Comparison of ENCODE assay signal across 2 cellular contexts in genomic region chr2:6822394-6822793, GRCh38.
A peak's percentile ranks its signal among the peaks of the same experiment; 100 is the strongest.
TF ChIP-seq lines count a peak whose summit lies in the region.

No MANE protein-coding gene starts in this region.

TF ChIP-seq in HepG2, 621 proteins besides CTCF, POLR2A, EP300 and RAD21:
- peak; percentile 32; the same call in 1 of the 2 replicates for TF ChIP-seq MNT (IDR thresholded peaks at IDR 0.05)
- no peak for TF ChIP-seq TARDBP (CRISPR knock-in tag; IDR thresholded peaks at IDR 0.05)

TF ChIP-seq in SK-N-SH, 30 proteins besides CTCF, POLR2A, EP300 and RAD21:
- TF ChIP-seq FOSL2 (IDR thresholded peaks at IDR 0.05; ENCODE audit: borderline replicate concordance, low read depth) (no peak), ELF1 (IDR thresholded peaks at IDR 0.05) (no peak), FOXM1 (IDR thresholded peaks at IDR 0.05; ENCODE audit: low read depth) (no peak), TCF12 (IDR thresholded peaks at IDR 0.05) (no peak), JUND (IDR thresholded peaks at IDR 0.05) (no peak), USF2 (IDR thresholded peaks at IDR 0.05; ENCODE audit: borderline replicate concordance, low read depth, low read length) (no peak), RFX5 (IDR thresholded peaks at IDR 0.05; ENCODE audit: low read length) (no peak), FOXJ3 (CRISPR knock-in tag; IDR thresholded peaks at IDR 0.05) (no peak)
